Comparison of ENCODE assay signal across 22 cellular contexts in genomic region chr19:42352893-42353259, GRCh38. TPM values are rescaled to one million over a fixed set of nuclear protein-coding genes. Genes with fewer than 3 reads are reported as not detected.
"Had no signal": no experiment of that assay in that cellular context is flagged by ENCODE, and none has a peak within 500 bp of the region (broad histone marks: within the 10 kb centered on the region; RNA-seq: fewer than 3 reads in every experiment).

No MANE protein-coding gene starts in this region.

- FAIRE-seq: astrocyte had no signal

- DNase-seq: activated CD4-positive, alpha-beta T cell treated with anti-CD3 and anti-CD28 coated beads for 4 hours; activated CD4-positive, alpha-beta T cell treated with anti-CD3 and anti-CD28 coated beads, Interleukin-2, amount 50 U/mL, for 4 hours; activated CD8-positive, alpha-beta memory T cell treated with anti-CD3 and anti-CD28 coated beads, Interleukin-2, amount 50 U/mL, for 48 hours; activated T-cell treated with anti-CD3 and anti-CD28 coated beads, Interleukin-2, amount 50 U/mL, for 1 hour; KG1; NCI-H1048; NCI-H146; NCI-H187 treated with DMSO at 0.1 percent for 48 hours; NCI-H2081 treated with DMSO at 0.1 percent for 48 hours; NCI-H446 treated with DMSO at 0.1 percent for 48 hours; NCI-H524 treated with DMSO at 0.1 percent for 48 hours; NCI-H82; RPMI8226; WERI-Rb-1 had no signal

- H3K27me3 ChIP-seq: brain microvascular endothelial cell, cardiac muscle cell had no signal

- H3K4me3 ChIP-seq: cardiac muscle cell, SK-N-MC had no signal

- H3K27ac ChIP-seq: brain microvascular endothelial cell, cardiac muscle cell, SK-N-MC, WERI-Rb-1 had no signal

RNA-seq across cellular contexts. Expression of gene CNFN, which starts 37.2 kb away (rescaled TPM):
- total RNA-seq: activated CD8-positive, alpha-beta T cell treated with anti-CD3 and anti-CD28 coated beads, Interleukin-2, amount 10 ng/mL, durations not matched to agents 7 days and 5 days; LHCN-M2; T-helper 1 cell treated with Interleukin-12 subunit alpha and Interleukin-12 subunit beta and Interleukin-4 antibody, amounts not matched to agents 30 ng/mL and 1 ng/mL, for 36 hours had no signal

RNA-seq across cellular contexts. Expression of gene TMEM145, which starts 39.8 kb away (rescaled TPM):
- total RNA-seq: astrocyte, LHCN-M2, M059J had no signal
